In the genomic region with DNA sequence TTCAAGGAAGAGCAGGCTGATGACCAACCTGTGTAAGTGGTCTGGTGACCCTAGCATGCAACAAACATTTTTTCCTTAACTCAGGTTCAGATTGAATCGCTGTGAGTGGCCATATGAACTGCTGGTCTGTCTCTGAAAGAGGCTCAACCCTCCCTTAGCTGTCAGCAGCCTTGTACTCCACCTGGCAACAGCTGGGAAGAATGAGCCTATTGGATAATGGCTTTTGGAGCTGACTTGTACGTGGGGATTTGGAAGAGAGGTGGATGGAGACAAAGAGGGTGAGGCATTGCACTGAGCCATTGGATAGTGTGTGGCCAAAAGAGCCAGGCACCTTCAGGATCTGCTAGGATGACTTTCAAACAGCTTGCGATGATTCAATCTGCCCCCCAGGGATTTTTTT, we compare ENCODE assay signal across 20 cellular contexts. TPM values are rescaled to one million over a fixed set of nuclear protein-coding genes. Genes with fewer than 3 reads are reported as not detected.
DNase-seq lines count a peak whose midpoint lies in the region; ATAC-seq and TF ChIP-seq lines count a peak whose summit lies in the region.
"Had no signal": no experiment of that assay in that cellular context is flagged by ENCODE, and none has a peak within 500 bp of the region (broad histone marks: within the 10 kb centered on the region; RNA-seq: fewer than 3 reads in every experiment).

No MANE protein-coding gene starts in this region.

- no peak for ATAC-seq in SK-N-SH treated with all-trans-retinoic acid at 6 μM for 48 hours
- ATAC-seq in CD4-positive, alpha-beta T cell (ENCODE audit: poor library complexity): no peak
- ATAC-seq: CD8-positive, alpha-beta T cell; HCT116; HepG2 had no signal

- no peak for TF ChIP-seq RAD21 in SK-N-SH (IDR thresholded peaks at IDR 0.05; ENCODE audit: low read length)

- no peaks in the 10 kb centered on the region for H3K9me3 Mint-ChIP-seq in activated naive CD8-positive, alpha-beta T cell treated with anti-CD3 and anti-CD28 coated beads for 36 hours
- H3K9me3 Mint-ChIP-seq in CD4-positive, alpha-beta T cell: no peaks in the 10 kb centered on the region
- H3K9me3 Mint-ChIP-seq: CD14-positive monocyte; CD8-positive, alpha-beta T cell; IgD-negative memory B cell had no signal

- TF ChIP-seq EP300 in SK-N-SH (IDR thresholded peaks at IDR 0.05; ENCODE audit: borderline replicate concordance in 1 of 2, low read depth in 1 of 2, low read length in 1 of 2): no peak

- H4K20me1 ChIP-seq in SK-N-SH (ENCODE audit: insufficient read depth): no peaks in the 10 kb centered on the region
- H4K20me1 ChIP-seq: BLaER1 had no signal

- H3K4me1 Mint-ChIP-seq in activated naive CD8-positive, alpha-beta T cell treated with anti-CD3 and anti-CD28 coated beads for 36 hours: no peaks in the 10 kb centered on the region
- no peaks in the 10 kb centered on the region for H3K4me1 Mint-ChIP-seq in CD4-positive, alpha-beta T cell (ENCODE audit: low read depth)
- H3K4me1 Mint-ChIP-seq: CD14-positive monocyte, IgD-negative memory B cell had no signal

- WGBS in SK-N-SH (ENCODE audit: low lambda C conversion rate): 2% methylated on average over 3 of the region's 3 CpGs

- H3K27ac Mint-ChIP-seq in activated naive CD8-positive, alpha-beta T cell treated with anti-CD3 and anti-CD28 coated beads for 36 hours: no peak overlapping the region
- no peak overlapping the region for H3K27ac Mint-ChIP-seq in CD4-positive, alpha-beta T cell
- H3K27ac Mint-ChIP-seq: CD14-positive monocyte; CD8-positive, alpha-beta T cell; HFFc6; IgD-negative memory B cell had no signal

- H2AFZ ChIP-seq in SK-N-SH (ENCODE audit: low read depth): no peak overlapping the region
- H2AFZ ChIP-seq: GM23248 had no signal

- peaks cover 5% of the 10 kb centered on the region; the same call in 1 of the 2 replicates for H3K27me3 ChIP-seq in SK-N-SH (ENCODE audit: insufficient read depth)
- peaks cover 3% of the 10 kb centered on the region for H3K27me3 ChIP-seq in CD4-positive, alpha-beta T cell (ENCODE audit: control insufficient read depth, insufficient read depth, low read length)

- peaks cover 5% of the 10 kb centered on the region for H3K27me3 Mint-ChIP-seq in activated naive CD8-positive, alpha-beta T cell treated with anti-CD3 and anti-CD28 coated beads for 36 hours
- H3K27me3 Mint-ChIP-seq in CD4-positive, alpha-beta T cell: peaks cover 3% of the 10 kb centered on the region

- no peak for TF ChIP-seq CTCF in SK-N-SH (IDR thresholded peaks at IDR 0.05)
- no peak for TF ChIP-seq CTCF in epithelial cell of esophagus (IDR thresholded peaks at IDR 0.05; ENCODE audit: insufficient read depth, low read depth, low read length, missing control alignments)
- TF ChIP-seq CTCF in CD4-positive, alpha-beta T cell (IDR thresholded peaks at IDR 0.05): no peak

- no peak for DNase-seq in SK-N-SH
- DNase-seq in epithelial cell of esophagus (ENCODE audit: low read depth): peak; percentile 5
- DNase-seq in iPS-NIHi7 (ENCODE audit: extremely low spot score): peak; percentile 29
- no peak for DNase-seq in activated naive CD8-positive, alpha-beta T cell treated with anti-CD3 and anti-CD28 coated beads for 36 hours
- no peak for DNase-seq in CD4-positive, alpha-beta T cell
- DNase-seq in NOMO-1 treated with DMSO at 0.1 percent for 48 hours (lab: John Stamatoyannopoulos, UW; ENCODE audit: unreplicated experiment): no peak
- DNase-seq: 8988T; Calu3; CD8-positive, alpha-beta T cell; GM23248; H7; HFFc6 had no signal

- H3K4me1 ChIP-seq in SK-N-SH (ENCODE audit: control insufficient read depth in 1 of 2, insufficient read depth in 2 of 2, low read depth in 1 of 2, low read length in 1 of 2): no peaks in the 10 kb centered on the region
- H3K4me1 ChIP-seq: BLaER1 had no signal

- H3K27ac ChIP-seq in SK-N-SH (ENCODE audit: low read depth in 2 of 2, low read length in 1 of 2): no peak overlapping the region
- no peak overlapping the region for H3K27ac ChIP-seq in CD4-positive, alpha-beta T cell (ENCODE audit: low read depth, low read length)
- H3K27ac ChIP-seq: BLaER1, GM23248 had no signal

- H3K4me2 ChIP-seq in SK-N-SH: no peak overlapping the region
- H3K4me2 ChIP-seq: BLaER1 had no signal

- H3K9me2 ChIP-seq in SK-N-SH: no peaks in the 10 kb centered on the region

- H3K4me3 Mint-ChIP-seq in activated naive CD8-positive, alpha-beta T cell treated with anti-CD3 and anti-CD28 coated beads for 36 hours: no peak overlapping the region
- H3K4me3 Mint-ChIP-seq in CD4-positive, alpha-beta T cell: no peak overlapping the region
- H3K4me3 Mint-ChIP-seq: CD14-positive monocyte; CD8-positive, alpha-beta T cell; HFFc6; IgD-negative memory B cell had no signal

- H3K9me3 ChIP-seq in SK-N-SH: no peaks in the 10 kb centered on the region
- no peaks in the 10 kb centered on the region for H3K9me3 ChIP-seq in CD4-positive, alpha-beta T cell (ENCODE audit: control insufficient read depth, low read length)
- H3K9me3 ChIP-seq: BLaER1 had no signal

- H3F3A ChIP-seq in SK-N-SH (replicated peaks; ENCODE audit: insufficient read depth): no peaks in the 10 kb centered on the region

- intact Hi-C loops in CD4-positive, alpha-beta T cell (cut with DNase I, micrococcal nuclease): no loop called here

- no peak overlapping the region for H3K9ac ChIP-seq in SK-N-SH
- H3K9ac ChIP-seq: BLaER1, GM23248 had no signal

- H3K4me3 ChIP-seq in SK-N-SH (ENCODE audit: low read depth in 2 of 2, low read length in 1 of 2) (no peak overlapping the region), epithelial cell of esophagus (ENCODE audit: low read length) (no peak overlapping the region)
- H3K4me3 ChIP-seq: BLaER1, GM23248 had no signal

- no peaks in the 10 kb centered on the region for H3K36me3 ChIP-seq in SK-N-SH (replicated peaks in 1 of 2; ENCODE audit: control insufficient read depth in 1 of 2, insufficient read depth in 2 of 2, low read length in 1 of 2)
- H3K36me3 ChIP-seq: BLaER1 had no signal

- H3K79me2 ChIP-seq in SK-N-SH (ENCODE audit: insufficient read depth): no peaks in the 10 kb centered on the region

- POLR2A ChIA-PET in SK-N-SH (lab: Yijun Ruan, JAX): no interaction called here
- POLR2A ChIA-PET in CD4-positive, alpha-beta T cell (lab: Charles Lee): no interaction called here

- CTCF ChIA-PET in SK-N-SH (lab: Yijun Ruan, JAX): no interaction called here
- CTCF ChIA-PET in CD4-positive, alpha-beta T cell (lab: Charles Lee): no interaction called here

- no peaks in the 10 kb centered on the region for H3K36me3 Mint-ChIP-seq in activated naive CD8-positive, alpha-beta T cell treated with anti-CD3 and anti-CD28 coated beads for 36 hours
- H3K36me3 Mint-ChIP-seq in CD4-positive, alpha-beta T cell (ENCODE audit: low read depth): no peaks in the 10 kb centered on the region
- H3K36me3 Mint-ChIP-seq: CD14-positive monocyte; CD8-positive, alpha-beta T cell; IgD-negative memory B cell had no signal

TF ChIP-seq in SK-N-SH treated with all-trans-retinoic acid at 6 μM for 48 hours, 23 proteins besides CTCF, POLR2A, EP300 and RAD21:
- TF ChIP-seq ARNTL (CRISPR knock-in tag; IDR thresholded peaks at IDR 0.05; ENCODE audit: borderline replicate concordance, low read depth) (no peak), ZNF565 (CRISPR knock-in tag; conservative IDR thresholded peaks at IDR 0.05; ENCODE audit: low read depth) (no peak), ZFP3 (CRISPR knock-in tag; IDR thresholded peaks at IDR 0.05) (no peak), ISL1 (CRISPR knock-in tag; IDR thresholded peaks at IDR 0.05) (no peak), ZNF8 (CRISPR knock-in tag; IDR thresholded peaks at IDR 0.05) (no peak), BACH2 (CRISPR knock-in tag; IDR thresholded peaks at IDR 0.05; ENCODE audit: borderline replicate concordance) (no peak), PPARA (CRISPR knock-in tag; IDR thresholded peaks at IDR 0.05; ENCODE audit: borderline replicate concordance) (no peak), TCF4 (CRISPR knock-in tag; IDR thresholded peaks at IDR 0.05; ENCODE audit: borderline replicate concordance) (no peak), RARB (CRISPR knock-in tag; IDR thresholded peaks at IDR 0.05) (no peak), GLIS3 (CRISPR knock-in tag; IDR thresholded peaks at IDR 0.05) (no peak), TOX (CRISPR knock-in tag; IDR thresholded peaks at IDR 0.05; ENCODE audit: borderline replicate concordance) (no peak), CSDC2 (CRISPR knock-in tag; IDR thresholded peaks at IDR 0.05) (no peak)
- TF ChIP-seq, protein P1, sequence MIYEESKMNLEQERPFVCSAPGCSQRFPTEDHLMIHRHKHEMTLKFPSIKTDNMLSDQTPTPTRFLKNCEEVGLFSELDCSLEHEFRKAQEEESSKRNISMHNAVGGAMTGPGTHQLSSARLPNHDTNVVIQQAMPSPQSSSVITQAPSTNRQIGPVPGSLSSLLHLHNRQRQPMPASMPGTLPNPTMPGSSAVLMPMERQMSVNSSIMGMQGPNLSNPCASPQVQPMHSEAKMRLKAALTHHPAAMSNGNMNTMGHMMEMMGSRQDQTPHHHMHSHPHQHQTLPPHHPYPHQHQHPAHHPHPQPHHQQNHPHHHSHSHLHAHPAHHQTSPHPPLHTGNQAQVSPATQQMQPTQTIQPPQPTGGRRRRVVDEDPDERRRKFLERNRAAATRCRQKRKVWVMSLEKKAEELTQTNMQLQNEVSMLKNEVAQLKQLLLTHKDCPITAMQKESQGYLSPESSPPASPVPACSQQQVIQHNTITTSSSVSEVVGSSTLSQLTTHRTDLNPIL (CRISPR knock-in tag; IDR thresholded peaks at IDR 0.05; ENCODE audit: low read depth): no peak
TF ChIP-seq in SK-N-SH treated with all-trans-retinoic acid at 6 μM for 48 hours: peak in this region for 0.

RNA-seq across cellular contexts. Expression of a gene that starts 35.7 kb away (rescaled TPM):
- not detected in 2 replicates for polyA plus RNA-seq in SK-N-SH (2012; rRNA removed)
- not detected in 2 replicates for polyA plus RNA-seq in SK-N-SH (2012; cell fraction: cytosol; rRNA removed)
- not detected in 2 replicates for polyA plus RNA-seq in SK-N-SH (2012; cell fraction: nucleus; rRNA removed)
- not detected for total RNA-seq in activated naive CD8-positive, alpha-beta T cell treated with anti-CD3 and anti-CD28 coated beads for 36 hours
- not detected for total RNA-seq in CD4-positive, alpha-beta T cell
- total RNA-seq: A673; Calu3; CD8-positive, alpha-beta T cell; GM23248; H7; HepG2; HFFc6 had no signal
- polyA plus RNA-seq: AG04450, CD14-positive monocyte, GM23248, HepG2, IgD-negative memory B cell had no signal

Comparison
In these comparisons a context has a peak if more than half of its experiments do, and no peak if none do; other contexts are left out.
1. DNase-seq: peak in epithelial cell of esophagus (single experiment) and iPS-NIHi7 (single experiment); none in SK-N-SH (single experiment), activated naive CD8-positive, alpha-beta T cell treated with anti-CD3 and anti-CD28 coated beads for 36 hours (single experiment), CD4-positive, alpha-beta T cell (0 of 10) and NOMO-1 treated with DMSO at 0.1 percent for 48 hours (single experiment).